28 cellular contexts compared by ENCODE assay signal in genomic region chr6:136163260-136163659, GRCh38.
"Had no signal": no experiment of that assay in that cellular context is flagged by ENCODE, and none has a peak within 500 bp of the region (broad histone marks: within the 10 kb centered on the region; RNA-seq: fewer than 3 reads in every experiment).

No MANE protein-coding gene starts in this region.

- H3K27ac ChIP-seq: colonic mucosa, coronary artery, dorsolateral prefrontal cortex, epithelial cell of prostate, esophagus muscularis mucosa, esophagus squamous epithelium, foreskin keratinocyte, gastrocnemius medialis, gastroesophageal sphincter had no signal

- FAIRE-seq: colon, endometrium, endothelial cell of umbilical vein, frontal cortex had no signal

- H3K4me1 ChIP-seq: colonic mucosa, foreskin keratinocyte had no signal

- H3K27me3 ChIP-seq: colonic mucosa, dorsolateral prefrontal cortex, esophagus muscularis mucosa, esophagus squamous epithelium, gastrocnemius medialis, gastroesophageal sphincter, heart left ventricle, heart right ventricle had no signal

- DNase-seq: colonic mucosa; cortex of kidney; dermis blood vessel endothelial cell; dorsolateral prefrontal cortex; effector CD4-positive, alpha-beta T cell; effector CD8-positive, alpha-beta T cell; effector memory CD4-positive, alpha-beta T cell; effector memory CD8-positive, alpha-beta T cell; endodermal cell; erythroblast; esophagus squamous epithelium; foreskin fibroblast; foreskin keratinocyte; foreskin melanocyte; gastrocnemius medialis; glutamatergic neuron; head of caudate nucleus; heart left ventricle; heart right ventricle had no signal

- ATAC-seq: effector memory CD8-positive, alpha-beta T cell; esophagus mucosa; foreskin keratinocyte; gastrocnemius medialis; gastroesophageal sphincter; heart left ventricle; heart right ventricle had no signal

- H3K4me3 ChIP-seq: colonic mucosa, coronary artery, dorsolateral prefrontal cortex, esophagus muscularis mucosa, esophagus squamous epithelium, gastrocnemius medialis, gastroesophageal sphincter, heart left ventricle, heart right ventricle had no signal

- H3K36me3 ChIP-seq: colonic mucosa, esophagus squamous epithelium, gastrocnemius medialis had no signal

- H3K9me3 ChIP-seq: colonic mucosa, esophagus muscularis mucosa, esophagus squamous epithelium, gastrocnemius medialis, gastroesophageal sphincter, heart left ventricle had no signal
